In the genomic region with DNA sequence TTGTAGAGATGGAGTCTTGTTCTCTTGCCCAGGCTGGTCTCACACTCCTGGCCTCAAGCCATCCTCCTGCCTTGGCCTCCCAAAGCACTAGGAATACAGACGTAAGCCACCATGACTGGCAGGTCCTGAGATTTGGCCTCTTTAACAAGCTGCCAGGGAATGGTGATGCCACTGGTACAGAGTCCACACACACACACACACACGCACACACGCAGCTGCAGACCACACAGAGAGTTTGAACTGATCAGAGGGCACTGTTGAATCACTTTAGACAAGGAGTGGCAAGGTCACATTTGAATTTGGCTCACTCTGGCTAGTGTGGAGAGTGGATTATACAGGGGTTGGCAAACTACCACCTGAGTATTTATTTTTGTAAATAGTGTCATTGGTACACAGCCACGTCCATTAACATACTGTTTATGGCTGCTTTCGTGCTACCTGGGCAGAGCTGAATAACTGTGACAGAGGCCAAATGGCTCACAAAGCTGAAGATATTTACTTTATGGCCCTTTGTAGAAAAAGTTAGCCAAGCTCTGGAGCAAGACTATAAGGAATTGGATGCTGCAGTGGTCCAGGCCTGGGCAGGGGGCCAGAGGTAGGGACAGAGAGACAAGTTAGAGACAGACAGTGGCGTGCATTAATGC, we compare ENCODE assay signal across 1 cellular context.
TF ChIP-seq lines count a peak whose summit lies in the region.

No MANE protein-coding gene starts in this region.

TF ChIP-seq in HepG2, 621 proteins besides CTCF, POLR2A, EP300 and RAD21 (continued from another document and continues in another):
- TF ChIP-seq, protein P1, sequence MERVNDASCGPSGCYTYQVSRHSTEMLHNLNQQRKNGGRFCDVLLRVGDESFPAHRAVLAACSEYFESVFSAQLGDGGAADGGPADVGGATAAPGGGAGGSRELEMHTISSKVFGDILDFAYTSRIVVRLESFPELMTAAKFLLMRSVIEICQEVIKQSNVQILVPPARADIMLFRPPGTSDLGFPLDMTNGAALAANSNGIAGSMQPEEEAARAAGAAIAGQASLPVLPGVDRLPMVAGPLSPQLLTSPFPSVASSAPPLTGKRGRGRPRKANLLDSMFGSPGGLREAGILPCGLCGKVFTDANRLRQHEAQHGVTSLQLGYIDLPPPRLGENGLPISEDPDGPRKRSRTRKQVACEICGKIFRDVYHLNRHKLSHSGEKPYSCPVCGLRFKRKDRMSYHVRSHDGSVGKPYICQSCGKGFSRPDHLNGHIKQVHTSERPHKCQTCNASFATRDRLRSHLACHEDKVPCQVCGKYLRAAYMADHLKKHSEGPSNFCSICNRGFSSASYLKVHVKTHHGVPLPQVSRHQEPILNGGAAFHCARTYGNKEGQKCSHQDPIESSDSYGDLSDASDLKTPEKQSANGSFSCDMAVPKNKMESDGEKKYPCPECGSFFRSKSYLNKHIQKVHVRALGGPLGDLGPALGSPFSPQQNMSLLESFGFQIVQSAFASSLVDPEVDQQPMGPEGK (CRISPR knock-in tag; IDR thresholded peaks at IDR 0.05), result no peak
- TF ChIP-seq, protein P2, sequence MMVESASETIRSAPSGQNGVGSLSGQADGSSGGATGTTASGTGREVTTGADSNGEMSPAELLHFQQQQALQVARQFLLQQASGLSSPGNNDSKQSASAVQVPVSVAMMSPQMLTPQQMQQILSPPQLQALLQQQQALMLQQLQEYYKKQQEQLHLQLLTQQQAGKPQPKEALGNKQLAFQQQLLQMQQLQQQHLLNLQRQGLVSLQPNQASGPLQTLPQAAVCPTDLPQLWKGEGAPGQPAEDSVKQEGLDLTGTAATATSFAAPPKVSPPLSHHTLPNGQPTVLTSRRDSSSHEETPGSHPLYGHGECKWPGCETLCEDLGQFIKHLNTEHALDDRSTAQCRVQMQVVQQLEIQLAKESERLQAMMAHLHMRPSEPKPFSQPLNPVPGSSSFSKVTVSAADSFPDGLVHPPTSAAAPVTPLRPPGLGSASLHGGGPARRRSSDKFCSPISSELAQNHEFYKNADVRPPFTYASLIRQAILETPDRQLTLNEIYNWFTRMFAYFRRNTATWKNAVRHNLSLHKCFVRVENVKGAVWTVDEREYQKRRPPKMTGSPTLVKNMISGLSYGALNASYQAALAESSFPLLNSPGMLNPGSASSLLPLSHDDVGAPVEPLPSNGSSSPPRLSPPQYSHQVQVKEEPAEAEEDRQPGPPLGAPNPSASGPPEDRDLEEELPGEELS (CRISPR knock-in tag; IDR thresholded peaks at IDR 0.05), result peak; percentile 40; the same call in 1 of the 2 replicates
- TF ChIP-seq NFYB (CRISPR knock-in tag; IDR thresholded peaks at IDR 0.05) (no peak), RXRB (CRISPR knock-in tag; IDR thresholded peaks at IDR 0.05; ENCODE audit: borderline replicate concordance) (peak; percentile 65; the same call in 1 of the 2 replicates), NCOA1 (CRISPR knock-in tag; IDR thresholded peaks at IDR 0.05) (no peak), ZNF644 (CRISPR knock-in tag; IDR thresholded peaks at IDR 0.05; ENCODE audit: low read depth) (peak; percentile 33; the same call in 1 of the 2 replicates), ZNF619 (CRISPR knock-in tag; IDR thresholded peaks at IDR 0.05) (peak; percentile 49; the same call in 1 of the 2 replicates), ZNF296 (CRISPR knock-in tag; conservative IDR thresholded peaks at IDR 0.05) (no peak), ATF7-NPFF (CRISPR knock-in tag; IDR thresholded peaks at IDR 0.05; ENCODE audit: low read depth) (no peak), KLF11 (CRISPR knock-in tag; IDR thresholded peaks at IDR 0.05) (no peak), ZNF746 (CRISPR knock-in tag; IDR thresholded peaks at IDR 0.05) (no peak), TEAD3 (CRISPR knock-in tag; optimal IDR thresholded peaks at IDR 0.05; ENCODE audit: borderline replicate concordance) (peak; percentile 69), ZNF329 (CRISPR knock-in tag; IDR thresholded peaks at IDR 0.05; ENCODE audit: low read depth) (no peak), CBFB (CRISPR knock-in tag; IDR thresholded peaks at IDR 0.05) (no peak), ZNF331 (CRISPR knock-in tag; IDR thresholded peaks at IDR 0.05) (no peak), SMC3 (IDR thresholded peaks at IDR 0.05; ENCODE audit: low read length) (peak; percentile 44; the same call in 1 of the 2 replicates), SIX1 (CRISPR knock-in tag; IDR thresholded peaks at IDR 0.05; ENCODE audit: borderline replicate concordance) (no peak), ZNF660 (CRISPR knock-in tag; IDR thresholded peaks at IDR 0.05; ENCODE audit: borderline replicate concordance, low read depth) (no peak), FOSL1 (CRISPR knock-in tag; IDR thresholded peaks at IDR 0.05; ENCODE audit: borderline replicate concordance) (no peak), ZNF263 (CRISPR knock-in tag; IDR thresholded peaks at IDR 0.05) (no peak), FOXO1 (CRISPR knock-in tag; IDR thresholded peaks at IDR 0.05) (peak; percentile 47; the same call in 1 of the 2 replicates), ZMAT3 (CRISPR knock-in tag; conservative IDR thresholded peaks at IDR 0.05) (no peak), ZNF205 (CRISPR knock-in tag; IDR thresholded peaks at IDR 0.05) (no peak), NFKB2 (CRISPR knock-in tag; IDR thresholded peaks at IDR 0.05; ENCODE audit: borderline replicate concordance) (no peak), ZNF546 (CRISPR knock-in tag; conservative IDR thresholded peaks at IDR 0.05) (no peak), ZNF777 (CRISPR knock-in tag; IDR thresholded peaks at IDR 0.05) (no peak), ZNF883 (CRISPR knock-in tag; IDR thresholded peaks at IDR 0.05; ENCODE audit: not compliant biosample characterization) (peak; percentile 59), RAD51 (IDR thresholded peaks at IDR 0.05; ENCODE audit: borderline replicate concordance) (no peak), THYN1 (CRISPR knock-in tag; IDR thresholded peaks at IDR 0.05; ENCODE audit: borderline replicate concordance, low read depth) (no peak), SNAI1 (CRISPR knock-in tag; IDR thresholded peaks at IDR 0.05; ENCODE audit: borderline replicate concordance) (no peak)
- TF ChIP-seq, protein P3, sequence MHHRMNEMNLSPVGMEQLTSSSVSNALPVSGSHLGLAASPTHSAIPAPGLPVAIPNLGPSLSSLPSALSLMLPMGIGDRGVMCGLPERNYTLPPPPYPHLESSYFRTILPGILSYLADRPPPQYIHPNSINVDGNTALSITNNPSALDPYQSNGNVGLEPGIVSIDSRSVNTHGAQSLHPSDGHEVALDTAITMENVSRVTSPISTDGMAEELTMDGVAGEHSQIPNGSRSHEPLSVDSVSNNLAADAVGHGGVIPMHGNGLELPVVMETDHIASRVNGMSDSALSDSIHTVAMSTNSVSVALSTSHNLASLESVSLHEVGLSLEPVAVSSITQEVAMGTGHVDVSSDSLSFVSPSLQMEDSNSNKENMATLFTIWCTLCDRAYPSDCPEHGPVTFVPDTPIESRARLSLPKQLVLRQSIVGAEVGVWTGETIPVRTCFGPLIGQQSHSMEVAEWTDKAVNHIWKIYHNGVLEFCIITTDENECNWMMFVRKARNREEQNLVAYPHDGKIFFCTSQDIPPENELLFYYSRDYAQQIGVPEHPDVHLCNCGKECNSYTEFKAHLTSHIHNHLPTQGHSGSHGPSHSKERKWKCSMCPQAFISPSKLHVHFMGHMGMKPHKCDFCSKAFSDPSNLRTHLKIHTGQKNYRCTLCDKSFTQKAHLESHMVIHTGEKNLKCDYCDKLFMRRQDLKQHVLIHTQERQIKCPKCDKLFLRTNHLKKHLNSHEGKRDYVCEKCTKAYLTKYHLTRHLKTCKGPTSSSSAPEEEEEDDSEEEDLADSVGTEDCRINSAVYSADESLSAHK (CRISPR knock-in tag; IDR thresholded peaks at IDR 0.05; ENCODE audit: borderline replicate concordance), result no peak
- TF ChIP-seq, protein P4, sequence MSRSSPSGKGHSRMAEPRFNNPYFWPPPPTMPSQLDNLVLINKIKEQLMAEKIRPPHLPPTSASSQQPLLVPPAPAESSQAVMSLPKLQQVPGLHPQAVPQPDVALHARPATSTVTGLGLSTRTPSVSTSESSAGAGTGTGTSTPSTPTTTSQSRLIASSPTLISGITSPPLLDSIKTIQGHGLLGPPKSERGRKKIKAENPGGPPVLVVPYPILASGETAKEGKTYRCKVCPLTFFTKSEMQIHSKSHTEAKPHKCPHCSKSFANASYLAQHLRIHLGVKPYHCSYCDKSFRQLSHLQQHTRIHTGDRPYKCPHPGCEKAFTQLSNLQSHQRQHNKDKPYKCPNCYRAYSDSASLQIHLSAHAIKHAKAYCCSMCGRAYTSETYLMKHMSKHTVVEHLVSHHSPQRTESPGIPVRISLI (CRISPR knock-in tag; IDR thresholded peaks at IDR 0.05; ENCODE audit: borderline replicate concordance), result no peak
- TF ChIP-seq, protein P5, sequence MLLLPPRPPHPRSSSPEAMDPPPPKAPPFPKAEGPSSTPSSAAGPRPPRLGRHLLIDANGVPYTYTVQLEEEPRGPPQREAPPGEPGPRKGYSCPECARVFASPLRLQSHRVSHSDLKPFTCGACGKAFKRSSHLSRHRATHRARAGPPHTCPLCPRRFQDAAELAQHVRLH (CRISPR knock-in tag; IDR thresholded peaks at IDR 0.05; ENCODE audit: borderline replicate concordance, low read depth), result no peak
- TF ChIP-seq, protein P6, sequence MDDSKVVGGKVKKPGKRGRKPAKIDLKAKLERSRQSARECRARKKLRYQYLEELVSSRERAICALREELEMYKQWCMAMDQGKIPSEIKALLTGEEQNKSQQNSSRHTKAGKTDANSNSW (CRISPR knock-in tag; IDR thresholded peaks at IDR 0.05; ENCODE audit: borderline replicate concordance), result no peak
- TF ChIP-seq, protein P7, sequence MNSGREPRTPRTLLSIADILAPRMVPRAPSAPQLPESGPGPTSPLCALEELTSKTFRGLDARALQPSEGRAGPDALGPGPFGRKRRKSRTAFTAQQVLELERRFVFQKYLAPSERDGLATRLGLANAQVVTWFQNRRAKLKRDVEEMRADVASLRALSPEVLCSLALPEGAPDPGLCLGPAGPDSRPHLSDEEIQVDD (CRISPR knock-in tag; IDR thresholded peaks at IDR 0.05; ENCODE audit: borderline replicate concordance), result no peak
- TF ChIP-seq, protein P8, sequence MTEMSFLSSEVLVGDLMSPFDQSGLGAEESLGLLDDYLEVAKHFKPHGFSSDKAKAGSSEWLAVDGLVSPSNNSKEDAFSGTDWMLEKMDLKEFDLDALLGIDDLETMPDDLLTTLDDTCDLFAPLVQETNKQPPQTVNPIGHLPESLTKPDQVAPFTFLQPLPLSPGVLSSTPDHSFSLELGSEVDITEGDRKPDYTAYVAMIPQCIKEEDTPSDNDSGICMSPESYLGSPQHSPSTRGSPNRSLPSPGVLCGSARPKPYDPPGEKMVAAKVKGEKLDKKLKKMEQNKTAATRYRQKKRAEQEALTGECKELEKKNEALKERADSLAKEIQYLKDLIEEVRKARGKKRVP (CRISPR knock-in tag; IDR thresholded peaks at IDR 0.05), result peak in 1 of 2 experiments; percentile 58; a peak in 1 of 4 replicates
- TF ChIP-seq, protein P9, sequence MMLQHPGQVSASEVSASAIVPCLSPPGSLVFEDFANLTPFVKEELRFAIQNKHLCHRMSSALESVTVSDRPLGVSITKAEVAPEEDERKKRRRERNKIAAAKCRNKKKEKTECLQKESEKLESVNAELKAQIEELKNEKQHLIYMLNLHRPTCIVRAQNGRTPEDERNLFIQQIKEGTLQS (CRISPR knock-in tag; IDR thresholded peaks at IDR 0.05), result no peak
- TF ChIP-seq, protein P10, sequence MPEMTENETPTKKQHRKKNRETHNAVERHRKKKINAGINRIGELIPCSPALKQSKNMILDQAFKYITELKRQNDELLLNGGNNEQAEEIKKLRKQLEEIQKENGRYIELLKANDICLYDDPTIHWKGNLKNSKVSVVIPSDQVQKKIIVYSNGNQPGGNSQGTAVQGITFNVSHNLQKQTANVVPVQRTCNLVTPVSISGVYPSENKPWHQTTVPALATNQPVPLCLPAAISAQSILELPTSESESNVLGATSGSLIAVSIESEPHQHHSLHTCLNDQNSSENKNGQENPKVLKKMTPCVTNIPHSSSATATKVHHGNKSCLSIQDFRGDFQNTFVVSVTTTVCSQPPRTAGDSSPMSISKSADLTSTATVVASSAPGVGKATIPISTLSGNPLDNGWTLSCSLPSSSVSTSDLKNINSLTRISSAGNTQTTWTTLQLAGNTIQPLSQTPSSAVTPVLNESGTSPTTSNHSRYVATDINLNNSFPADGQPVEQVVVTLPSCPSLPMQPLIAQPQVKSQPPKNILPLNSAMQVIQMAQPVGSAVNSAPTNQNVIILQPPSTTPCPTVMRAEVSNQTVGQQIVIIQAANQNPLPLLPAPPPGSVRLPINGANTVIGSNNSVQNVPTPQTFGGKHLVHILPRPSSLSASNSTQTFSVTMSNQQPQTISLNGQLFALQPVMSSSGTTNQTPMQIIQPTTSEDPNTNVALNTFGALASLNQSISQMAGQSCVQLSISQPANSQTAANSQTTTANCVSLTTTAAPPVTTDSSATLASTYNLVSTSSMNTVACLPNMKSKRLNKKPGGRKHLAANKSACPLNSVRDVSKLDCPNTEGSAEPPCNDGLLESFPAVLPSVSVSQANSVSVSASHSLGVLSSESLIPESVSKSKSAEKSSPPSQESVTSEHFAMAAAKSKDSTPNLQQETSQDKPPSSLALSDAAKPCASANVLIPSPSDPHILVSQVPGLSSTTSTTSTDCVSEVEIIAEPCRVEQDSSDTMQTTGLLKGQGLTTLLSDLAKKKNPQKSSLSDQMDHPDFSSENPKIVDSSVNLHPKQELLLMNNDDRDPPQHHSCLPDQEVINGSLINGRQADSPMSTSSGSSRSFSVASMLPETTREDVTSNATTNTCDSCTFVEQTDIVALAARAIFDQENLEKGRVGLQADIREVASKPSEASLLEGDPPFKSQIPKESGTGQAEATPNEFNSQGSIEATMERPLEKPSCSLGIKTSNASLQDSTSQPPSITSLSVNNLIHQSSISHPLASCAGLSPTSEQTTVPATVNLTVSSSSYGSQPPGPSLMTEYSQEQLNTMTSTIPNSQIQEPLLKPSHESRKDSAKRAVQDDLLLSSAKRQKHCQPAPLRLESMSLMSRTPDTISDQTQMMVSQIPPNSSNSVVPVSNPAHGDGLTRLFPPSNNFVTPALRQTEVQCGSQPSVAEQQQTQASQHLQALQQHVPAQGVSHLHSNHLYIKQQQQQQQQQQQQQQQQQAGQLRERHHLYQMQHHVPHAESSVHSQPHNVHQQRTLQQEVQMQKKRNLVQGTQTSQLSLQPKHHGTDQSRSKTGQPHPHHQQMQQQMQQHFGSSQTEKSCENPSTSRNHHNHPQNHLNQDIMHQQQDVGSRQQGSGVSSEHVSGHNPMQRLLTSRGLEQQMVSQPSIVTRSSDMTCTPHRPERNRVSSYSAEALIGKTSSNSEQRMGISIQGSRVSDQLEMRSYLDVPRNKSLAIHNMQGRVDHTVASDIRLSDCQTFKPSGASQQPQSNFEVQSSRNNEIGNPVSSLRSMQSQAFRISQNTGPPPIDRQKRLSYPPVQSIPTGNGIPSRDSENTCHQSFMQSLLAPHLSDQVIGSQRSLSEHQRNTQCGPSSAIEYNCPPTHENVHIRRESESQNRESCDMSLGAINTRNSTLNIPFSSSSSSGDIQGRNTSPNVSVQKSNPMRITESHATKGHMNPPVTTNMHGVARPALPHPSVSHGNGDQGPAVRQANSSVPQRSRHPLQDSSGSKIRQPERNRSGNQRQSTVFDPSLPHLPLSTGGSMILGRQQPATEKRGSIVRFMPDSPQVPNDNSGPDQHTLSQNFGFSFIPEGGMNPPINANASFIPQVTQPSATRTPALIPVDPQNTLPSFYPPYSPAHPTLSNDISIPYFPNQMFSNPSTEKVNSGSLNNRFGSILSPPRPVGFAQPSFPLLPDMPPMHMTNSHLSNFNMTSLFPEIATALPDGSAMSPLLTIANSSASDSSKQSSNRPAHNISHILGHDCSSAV (CRISPR knock-in tag; IDR thresholded peaks at IDR 0.05; ENCODE audit: borderline replicate concordance), result no peak
- TF ChIP-seq, protein P11, sequence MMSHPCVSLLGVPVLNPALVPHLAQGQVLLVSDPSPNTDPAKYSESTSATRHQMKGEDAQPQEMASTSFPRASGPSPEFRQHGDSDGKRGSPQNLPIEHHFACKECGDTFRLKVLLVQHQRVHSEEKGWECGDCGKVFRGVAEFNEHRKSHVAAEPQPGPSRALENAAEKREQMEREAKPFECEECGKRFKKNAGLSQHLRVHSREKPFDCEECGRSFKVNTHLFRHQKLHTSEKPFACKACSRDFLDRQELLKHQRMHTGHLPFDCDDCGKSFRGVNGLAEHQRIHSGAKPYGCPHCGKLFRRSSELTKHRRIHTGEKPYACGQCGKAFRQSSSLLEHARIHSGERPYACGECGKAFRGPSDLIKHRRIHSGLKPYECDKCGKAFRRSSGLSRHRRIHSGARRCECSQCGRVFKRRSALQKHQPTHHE (CRISPR knock-in tag; IDR thresholded peaks at IDR 0.05; ENCODE audit: borderline replicate concordance), result no peak
